ENCODE assay signal across 28 cellular contexts in the genomic region with DNA sequence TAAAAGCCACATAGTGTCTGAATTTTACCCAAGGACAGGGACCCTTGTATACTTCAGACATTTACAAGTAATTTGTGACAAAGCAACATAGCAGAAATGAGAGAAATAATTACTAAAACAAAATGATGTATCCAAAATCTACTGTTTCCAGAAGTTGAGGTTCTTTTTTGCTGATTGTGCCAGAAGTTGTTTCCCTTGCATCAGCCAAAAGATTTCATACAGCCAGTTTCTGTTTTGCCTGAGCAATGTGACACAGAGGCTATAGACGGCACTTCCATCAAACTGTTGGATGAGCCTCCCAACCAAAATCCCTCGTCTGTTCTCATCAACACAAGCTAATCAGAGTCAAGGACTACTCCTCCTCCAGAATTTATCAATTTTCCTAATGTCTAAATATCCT.
"Had no signal": no experiment of that assay in that cellular context is flagged by ENCODE, and none has a peak within 500 bp of the region (broad histone marks: within the 10 kb centered on the region; RNA-seq: fewer than 3 reads in every experiment).

No MANE protein-coding gene starts in this region.

- FAIRE-seq: RCC 7860 had no signal

- H3K36me3 ChIP-seq: brain microvascular endothelial cell, SJCRH30, WERI-Rb-1 had no signal

- ATAC-seq: activated CD8-positive, alpha-beta T cell treated with anti-CD3 and anti-CD28 coated beads for 36 hours; activated naive CD8-positive, alpha-beta T cell treated with anti-CD3 and anti-CD28 coated beads, Interleukin-2, amount 50 U/mL, for 24 hours had no signal

- H3K9me3 ChIP-seq: SJCRH30 had no signal

- H3K27me3 ChIP-seq: brain microvascular endothelial cell, SJCRH30 had no signal

- H2AFZ ChIP-seq: PC-9 had no signal

- DNase-seq: activated CD4-positive, alpha-beta T cell treated with anti-CD3 and anti-CD28 coated beads for 1 hour; activated CD4-positive, alpha-beta T cell treated with anti-CD3 and anti-CD28 coated beads for 48 hours; activated CD4-positive, CD25-positive, alpha-beta regulatory T cell; activated CD8-positive, alpha-beta T cell treated with anti-CD3 and anti-CD28 coated beads for 36 hours; activated gamma-delta T cell; activated naive CD4-positive, alpha-beta T cell treated with Interleukin-2 at 50 U/mL for 16 hours; activated naive CD8-positive, alpha-beta T cell treated with anti-CD3 and anti-CD28 coated beads, Interleukin-2, amount 50 U/mL, for 24 hours; activated T-cell treated with anti-CD3 and anti-CD28 coated beads, Interleukin-2, amount 50 U/mL, for 24 hours; anterior cingulate cortex; brain microvascular endothelial cell; central memory CD4-positive, alpha-beta T cell; Karpas-422; KBM-7; NCI-H1105; NCI-H1417 treated with DMSO at 0.1 percent for 48 hours; NCI-H1930; NCI-H2081 treated with DMSO at 0.1 percent for 48 hours; NCI-H226; NCI-H446 treated with DMSO at 0.1 percent for 48 hours; NCI-H524; NK-92 treated with Interleukin-12 subunit alpha and Interleukin-12 subunit beta, amount 100 ng/mL, for 24 hours; PC-9; Right ventricle myocardium superior; SJCRH30; T1000; WERI-Rb-1 had no signal

- H3K27ac ChIP-seq: brain microvascular endothelial cell, PC-9, SJCRH30, SK-N-MC, WERI-Rb-1 had no signal

- H3K4me2 ChIP-seq: PC-9 had no signal

- H3K4me3 ChIP-seq: PC-9, SJCRH30, SK-N-MC had no signal
